8 cellular contexts compared by ENCODE assay signal in the genomic region with DNA sequence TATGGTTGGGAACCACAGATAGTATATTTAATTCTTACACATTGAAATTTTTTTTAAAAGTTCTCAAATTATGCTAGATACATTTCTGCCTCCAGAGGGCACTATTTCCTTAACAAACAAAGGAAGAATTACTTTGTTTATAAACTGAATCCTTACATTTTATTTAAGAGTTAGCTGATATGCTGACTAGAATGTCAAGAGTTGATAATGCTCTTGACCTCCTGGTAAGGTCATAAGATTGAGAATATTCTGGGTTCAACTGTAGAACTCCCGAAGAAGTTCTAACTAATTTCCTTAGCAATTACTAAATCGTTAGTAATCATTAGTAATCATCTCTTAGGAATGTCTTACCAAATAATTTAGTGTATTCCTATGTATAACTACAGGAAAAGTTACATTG.
DNase-seq lines count a peak whose midpoint lies in the region; ATAC-seq and TF ChIP-seq lines count a peak whose summit lies in the region.

No MANE protein-coding gene starts in this region.

- no peak overlapping the region for H3K27ac ChIP-seq in testis

- H3K4me3 ChIP-seq in testis = no peak overlapping the region

- no peaks in the 10 kb centered on the region for H3K9me3 ChIP-seq in testis

- peak in 2 of 3 experiments; percentile 37 to 74 for TF ChIP-seq CTCF in testis (IDR thresholded peaks at IDR 0.05)

- H3K4me1 ChIP-seq in testis = peaks cover 7% of the 10 kb centered on the region

- no peaks in the 10 kb centered on the region for H3K27me3 ChIP-seq in testis

- H3K36me3 ChIP-seq in testis (ENCODE audit: low read depth, missing control alignments) = no peaks in the 10 kb centered on the region

- no peak for TF ChIP-seq POLR2A in testis (IDR thresholded peaks at IDR 0.05)

- DNase-seq in DMS 273 treated with DMSO at 0.1 percent for 48 hours (lab: John Stamatoyannopoulos, UW) (peak; percentile 21), HT1080 (ENCODE audit: low read depth) (peak; percentile 31), SW480 (ENCODE audit: low spot score) (peak; percentile 44), glomerular visceral epithelial cell (ENCODE audit: extremely low spot score) (peak; percentile 39), testis (no peak), hippocampal formation (lab: John Stamatoyannopoulos, UW) (no peak)

- intact Hi-C loops in testis (cut with DNase I; ENCODE audit: low total_unique reads) = no loop called here

- 36 to 40% methylated on average over 2 of the region's 2 CpGs for WGBS in testis, 2 donors

- ATAC-seq in GM19023 (IDR thresholded peaks at IDR 0.05; ENCODE audit: unreplicated experiment) (no peak), GM21515 (IDR thresholded peaks at IDR 0.05; ENCODE audit: unreplicated experiment) (no peak)

Comparison
In these comparisons a context has a peak if more than half of its experiments do, and no peak if none do; other contexts are left out.
1. DNase-seq: peak in DMS 273 treated with DMSO at 0.1 percent for 48 hours (single experiment), HT1080 (single experiment), SW480 (single experiment) and glomerular visceral epithelial cell (single experiment); none in testis (single experiment) and hippocampal formation (0 of 2).